33 cellular contexts compared by ENCODE assay signal in the genomic region with DNA sequence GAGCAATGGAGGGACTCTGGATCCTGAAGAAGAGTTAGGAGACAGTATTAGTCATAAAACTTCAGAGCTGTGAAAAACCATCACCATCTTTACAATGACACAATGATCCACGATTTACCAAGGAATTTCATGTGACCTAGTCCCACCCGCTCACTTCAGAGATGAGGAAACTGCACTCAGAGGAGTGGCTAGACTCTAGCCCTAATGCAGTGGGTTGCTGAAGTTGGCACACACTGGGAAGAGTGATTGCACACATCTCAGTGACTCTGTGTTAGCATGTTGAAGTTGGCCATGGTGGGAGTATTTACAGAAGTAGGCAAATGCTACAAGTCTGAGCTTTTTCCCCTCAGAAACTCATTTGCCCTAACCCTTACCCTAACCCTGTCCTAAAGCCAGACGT. TPM values are rescaled to one million over a fixed set of nuclear protein-coding genes. Genes with fewer than 3 reads are reported as not detected.
"Had no signal": no experiment of that assay in that cellular context is flagged by ENCODE, and none has a peak within 500 bp of the region (broad histone marks: within the 10 kb centered on the region; RNA-seq: fewer than 3 reads in every experiment).

No MANE protein-coding gene starts in this region.

- H3K27ac Mint-ChIP-seq: activated CD4-positive, alpha-beta memory T cell treated with anti-CD3 and anti-CD28 coated beads for 36 hours; activated CD4-positive, alpha-beta T cell treated with anti-CD3 and anti-CD28 coated beads for 36 hours; activated CD4-positive, alpha-beta T cell treated with anti-CD3 and anti-CD28 coated beads, Interleukin-2, amount 10 ng/mL, durations not matched to agents 24 days and 14 days; activated CD8-positive, alpha-beta T cell treated with anti-CD3 and anti-CD28 coated beads, Interleukin-2, amount 10 ng/mL, durations not matched to agents 7 days and 5 days; activated naive CD4-positive, alpha-beta T cell treated with anti-CD3 and anti-CD28 coated beads, Interleukin-2, amount 10 ng/mL, durations not matched to agents 7 days and 5 days; activated naive CD4-positive, alpha-beta T cell treated with anti-CD3 and anti-CD28 coated beads, Interleukin-2, amount 50 U/mL, for 72 hours; activated naive CD8-positive, alpha-beta T cell treated with anti-CD3 and anti-CD28 coated beads, Interleukin-2, amount 10 ng/mL, durations not matched to agents 7 days and 5 days; activated T-cell treated with anti-CD3 and anti-CD28 coated beads, Interleukin-2, amount 50 U/mL, for 24 hours; activated T-cell treated with anti-CD3 and anti-CD28 coated beads, Interleukin-2, amount 50 U/mL, for 72 hours; dendritic cell treated with granulocyte-macrophage colony-stimulating factor and Interleukin-4, amounts not matched to agents 40 ng/mL and 50 ng/mL, for 4 days; endodermal cell had no signal

- H3K9me3 ChIP-seq: body of pancreas, gastrocnemius medialis, heart left ventricle had no signal

- H3K4me3 ChIP-seq: body of pancreas, cardiac muscle cell, coronary artery, dorsolateral prefrontal cortex, gastrocnemius medialis, heart left ventricle, hepatocyte had no signal

- H3K36me3 ChIP-seq: cardiac muscle cell, gastrocnemius medialis, heart left ventricle had no signal

- H3K27me3 Mint-ChIP-seq: activated CD4-positive, alpha-beta memory T cell treated with anti-CD3 and anti-CD28 coated beads for 36 hours; activated CD4-positive, alpha-beta T cell treated with anti-CD3 and anti-CD28 coated beads for 36 hours; dendritic cell treated with granulocyte-macrophage colony-stimulating factor and Interleukin-4, amounts not matched to agents 40 ng/mL and 50 ng/mL, for 4 days had no signal

- H3K4me3 Mint-ChIP-seq: activated CD4-positive, alpha-beta memory T cell treated with anti-CD3 and anti-CD28 coated beads for 36 hours; activated CD4-positive, alpha-beta T cell treated with anti-CD3 and anti-CD28 coated beads for 36 hours; activated CD4-positive, alpha-beta T cell treated with anti-CD3 and anti-CD28 coated beads, Interleukin-2, amount 10 ng/mL, durations not matched to agents 24 days and 14 days; activated CD8-positive, alpha-beta T cell treated with anti-CD3 and anti-CD28 coated beads, Interleukin-2, amount 10 ng/mL, durations not matched to agents 7 days and 5 days; activated naive CD4-positive, alpha-beta T cell treated with anti-CD3 and anti-CD28 coated beads, Interleukin-2, amount 10 ng/mL, durations not matched to agents 7 days and 5 days; activated naive CD8-positive, alpha-beta T cell treated with anti-CD3 and anti-CD28 coated beads, Interleukin-2, amount 10 ng/mL, durations not matched to agents 7 days and 5 days; activated T-cell treated with anti-CD3 and anti-CD28 coated beads, Interleukin-2, amount 50 U/mL, for 24 hours; activated T-cell treated with anti-CD3 and anti-CD28 coated beads, Interleukin-2, amount 50 U/mL, for 72 hours; central memory CD8-positive, alpha-beta T cell; dendritic cell treated with granulocyte-macrophage colony-stimulating factor and Interleukin-4, amounts not matched to agents 40 ng/mL and 50 ng/mL, for 4 days; endodermal cell had no signal

- H3K4me2 ChIP-seq: hepatocyte had no signal

- H3K9me3 Mint-ChIP-seq: activated CD4-positive, alpha-beta memory T cell treated with anti-CD3 and anti-CD28 coated beads for 36 hours; activated CD4-positive, alpha-beta T cell treated with anti-CD3 and anti-CD28 coated beads, Interleukin-2, amount 10 ng/mL, durations not matched to agents 24 days and 14 days; activated naive CD4-positive, alpha-beta T cell treated with anti-CD3 and anti-CD28 coated beads, Interleukin-2, amount 10 ng/mL, durations not matched to agents 7 days and 5 days; activated naive CD4-positive, alpha-beta T cell treated with anti-CD3 and anti-CD28 coated beads, Interleukin-2, amount 50 U/mL, for 72 hours; activated naive CD8-positive, alpha-beta T cell treated with anti-CD3 and anti-CD28 coated beads, Interleukin-2, amount 10 ng/mL, durations not matched to agents 7 days and 5 days; activated T-cell treated with anti-CD3 and anti-CD28 coated beads, Interleukin-2, amount 50 U/mL, for 24 hours; activated T-cell treated with anti-CD3 and anti-CD28 coated beads, Interleukin-2, amount 50 U/mL, for 72 hours; central memory CD8-positive, alpha-beta T cell; dendritic cell treated with granulocyte-macrophage colony-stimulating factor and Interleukin-4, amounts not matched to agents 40 ng/mL and 50 ng/mL, for 4 days; endodermal cell had no signal

- ATAC-seq: activated CD4-positive, alpha-beta T cell treated with anti-CD3 and anti-CD28 coated beads for 36 hours; activated CD8-positive, alpha-beta T cell treated with anti-CD3 and anti-CD28 coated beads, Interleukin-2, amount 10 ng/mL, durations not matched to agents 7 days and 5 days; activated naive CD4-positive, alpha-beta T cell treated with anti-CD3 and anti-CD28 coated beads, Interleukin-2, amount 50 U/mL, for 72 hours; activated T-cell treated with anti-CD3 and anti-CD28 coated beads, Interleukin-2, amount 50 U/mL, for 72 hours; body of pancreas; esophagus mucosa; foreskin keratinocyte; gastrocnemius medialis; heart left ventricle had no signal

- H3K4me1 Mint-ChIP-seq: activated CD4-positive, alpha-beta T cell treated with anti-CD3 and anti-CD28 coated beads for 36 hours; activated CD4-positive, alpha-beta T cell treated with anti-CD3 and anti-CD28 coated beads, Interleukin-2, amount 10 ng/mL, durations not matched to agents 24 days and 14 days; activated naive CD4-positive, alpha-beta T cell treated with anti-CD3 and anti-CD28 coated beads, Interleukin-2, amount 10 ng/mL, durations not matched to agents 7 days and 5 days; activated naive CD8-positive, alpha-beta T cell treated with anti-CD3 and anti-CD28 coated beads, Interleukin-2, amount 10 ng/mL, durations not matched to agents 7 days and 5 days; central memory CD8-positive, alpha-beta T cell; endodermal cell had no signal

- H3K36me3 Mint-ChIP-seq: activated CD4-positive, alpha-beta memory T cell treated with anti-CD3 and anti-CD28 coated beads for 36 hours; activated naive CD4-positive, alpha-beta T cell treated with anti-CD3 and anti-CD28 coated beads, Interleukin-2, amount 10 ng/mL, durations not matched to agents 7 days and 5 days; activated naive CD4-positive, alpha-beta T cell treated with anti-CD3 and anti-CD28 coated beads, Interleukin-2, amount 50 U/mL, for 72 hours; activated naive CD8-positive, alpha-beta T cell treated with anti-CD3 and anti-CD28 coated beads, Interleukin-2, amount 10 ng/mL, durations not matched to agents 7 days and 5 days had no signal

- H3K27ac ChIP-seq: body of pancreas, cardiac muscle cell, coronary artery, dorsolateral prefrontal cortex, foreskin keratinocyte, gastrocnemius medialis, heart left ventricle, hepatocyte had no signal

- H2AFZ ChIP-seq: hepatocyte had no signal

- H3K27me3 ChIP-seq: body of pancreas, cardiac muscle cell, dorsolateral prefrontal cortex, foreskin keratinocyte, gastrocnemius medialis, heart left ventricle, hepatocyte had no signal

- H3K79me2 ChIP-seq: hepatocyte had no signal

- DNase-seq: activated CD4-positive, alpha-beta memory T cell treated with anti-CD3 and anti-CD28 coated beads for 36 hours; activated CD4-positive, alpha-beta T cell treated with anti-CD3 and anti-CD28 coated beads for 36 hours; activated CD4-positive, alpha-beta T cell treated with anti-CD3 and anti-CD28 coated beads, Interleukin-2, amount 10 ng/mL, durations not matched to agents 24 days and 14 days; activated CD4-positive, CD25-positive, alpha-beta regulatory T cell; activated CD4-positive, CD25-positive, alpha-beta regulatory T cell treated with anti-CD3 and anti-CD28 coated beads, Interleukin-2, amount 50 U/mL, for 72 hours; activated CD8-positive, alpha-beta memory T cell treated with anti-CD3 and anti-CD28 coated beads, Interleukin-2, amount 50 U/mL, for 48 hours; activated CD8-positive, alpha-beta T cell treated with anti-CD3 and anti-CD28 coated beads, Interleukin-2, amount 10 ng/mL, durations not matched to agents 7 days and 5 days; activated gamma-delta T cell; activated naive CD4-positive, alpha-beta T cell; activated naive CD4-positive, alpha-beta T cell treated with anti-CD3 and anti-CD28 coated beads, Interleukin-2, amount 10 ng/mL, durations not matched to agents 7 days and 5 days; activated naive CD8-positive, alpha-beta T cell treated with anti-CD3 and anti-CD28 coated beads, Interleukin-2, amount 10 ng/mL, durations not matched to agents 7 days and 5 days; activated T-cell treated with anti-CD3 and anti-CD28 coated beads for 4 hours; activated T-cell treated with anti-CD3 and anti-CD28 coated beads, Interleukin-2, amount 50 U/mL, for 24 hours; activated T-cell treated with anti-CD3 and anti-CD28 coated beads, Interleukin-2, amount 50 U/mL, for 72 hours; amniotic stem cell; anterior cingulate cortex; body of pancreas; dorsolateral prefrontal cortex; effector memory CD4-positive, alpha-beta T cell; endodermal cell; foreskin keratinocyte; gastrocnemius medialis; glutamatergic neuron; heart left ventricle; T-helper 2 cell had no signal

- H3K4me1 ChIP-seq: body of pancreas, foreskin keratinocyte, gastrocnemius medialis, heart left ventricle had no signal

RNA-seq across cellular contexts. Expression of gene SPATA12, which starts 35.2 kb away (rescaled TPM):
- total RNA-seq: activated CD4-positive, alpha-beta memory T cell treated with anti-CD3 and anti-CD28 coated beads for 36 hours; activated CD4-positive, alpha-beta T cell treated with anti-CD3 and anti-CD28 coated beads for 36 hours; activated CD4-positive, alpha-beta T cell treated with anti-CD3 and anti-CD28 coated beads, Interleukin-2, amount 10 ng/mL, durations not matched to agents 24 days and 14 days; activated CD8-positive, alpha-beta T cell treated with anti-CD3 and anti-CD28 coated beads, Interleukin-2, amount 10 ng/mL, durations not matched to agents 7 days and 5 days; activated naive CD4-positive, alpha-beta T cell treated with anti-CD3 and anti-CD28 coated beads, Interleukin-2, amount 50 U/mL, for 72 hours; activated naive CD8-positive, alpha-beta T cell treated with anti-CD3 and anti-CD28 coated beads, Interleukin-2, amount 10 ng/mL, durations not matched to agents 7 days and 5 days; activated T-cell treated with anti-CD3 and anti-CD28 coated beads, Interleukin-2, amount 50 U/mL, for 72 hours; body of pancreas; cardiac muscle cell; cerebellum; endodermal cell; esophagus mucosa; foreskin keratinocyte; gastrocnemius medialis had no signal
- polyA plus RNA-seq: cardiac muscle cell had no signal
